Comparison of ENCODE assay signal across 14 cellular contexts in the genomic region with DNA sequence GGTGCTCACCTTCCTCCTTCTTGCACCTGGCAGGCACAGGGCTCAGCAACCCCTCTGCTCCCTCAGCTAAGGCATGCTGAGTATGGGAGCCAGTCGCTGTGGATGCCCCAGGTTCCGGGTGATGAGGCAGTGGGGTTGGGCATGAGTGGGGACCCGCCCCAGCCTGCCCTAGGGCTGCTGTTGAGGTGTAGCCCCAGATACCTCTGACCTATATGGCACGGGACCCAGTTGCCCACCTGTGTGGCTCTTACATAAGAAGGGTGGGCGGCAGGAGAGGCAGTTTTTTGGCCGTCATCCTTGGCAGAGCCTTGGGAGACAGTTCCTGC. TPM values are rescaled to one million over a fixed set of nuclear protein-coding genes. Genes with fewer than 3 reads are reported as not detected.
DNase-seq lines count a peak whose midpoint lies in the region; ATAC-seq and TF ChIP-seq lines count a peak whose summit lies in the region.
"Had no signal": no experiment of that assay in that cellular context is flagged by ENCODE, and none has a peak within 500 bp of the region (broad histone marks: within the 10 kb centered on the region; RNA-seq: fewer than 3 reads in every experiment).

No MANE protein-coding gene starts in this region.

- H4K20me1 ChIP-seq in HCT116 (ENCODE audit: insufficient read depth): no peaks in the 10 kb centered on the region
- no peaks in the 10 kb centered on the region for H4K20me1 ChIP-seq in smooth muscle cell (ENCODE audit: low read depth)

- H2AFZ ChIP-seq in HCT116 (ENCODE audit: low read depth, low read length, poor library complexity, severe bottlenecking) (no peak overlapping the region), smooth muscle cell (ENCODE audit: low read depth) (no peak overlapping the region)

- peak overlapping the region; percentile 75; the same call in 1 of the 2 replicates for H3K4me2 ChIP-seq in HCT116 (ENCODE audit: low read length)
- H3K4me2 ChIP-seq in smooth muscle cell: peak overlapping the region; percentile 72

- ATAC-seq in HCT116 (no peak), HG03175 (IDR thresholded peaks at IDR 0.05; ENCODE audit: unreplicated experiment) (no peak)

- TF ChIP-seq CTCF in HCT116 (IDR thresholded peaks at IDR 0.05 in 2 of 3, conservative IDR thresholded peaks at IDR 0.05 in 1 of 3; ENCODE audit: borderline replicate concordance in 1 of 3, insufficient read depth in 1 of 3, low read depth in 2 of 3, low read length in 2 of 3): no peak
- no peak for TF ChIP-seq CTCF in VCaP (conservative IDR thresholded peaks at IDR 0.05)
- TF ChIP-seq CTCF in smooth muscle cell (IDR thresholded peaks at IDR 0.05; ENCODE audit: borderline replicate concordance, insufficient read depth, poor library complexity, severe bottlenecking): no peak

- H3K4me3 ChIP-seq in HCT116 (replicated peaks in 1 of 2; ENCODE audit: low read depth in 1 of 2, low read length in 2 of 2) (no peak overlapping the region), smooth muscle cell (no peak overlapping the region)
- H3K4me3 ChIP-seq: HAP-1 had no signal

- peaks cover 45 to 80% of the 10 kb centered on the region in 2 experiments for H3K4me1 ChIP-seq in HCT116 (ENCODE audit: control insufficient read depth in 1 of 2, insufficient read depth in 2 of 2, low read length in 2 of 2)
- H3K4me1 ChIP-seq in smooth muscle cell (ENCODE audit: low read depth): peaks cover 4% of the 10 kb centered on the region

- POLR2A ChIA-PET in HCT116 (lab: Charles Lee): no interaction called here

- no peaks in the 10 kb centered on the region for H3K9me2 ChIP-seq in HCT116 (ENCODE audit: insufficient read depth)

- no peak for TF ChIP-seq POLR2A in HCT116 (IDR thresholded peaks at IDR 0.05; ENCODE audit: borderline replicate concordance, extremely low read depth, insufficient read depth, insufficient read length)

- H3K9me3 ChIP-seq in HCT116 (ENCODE audit: control insufficient read depth in 1 of 2, insufficient read depth in 1 of 2, low read depth in 1 of 2, low read length in 2 of 2): no peaks in the 10 kb centered on the region
- H3K9me3 ChIP-seq in smooth muscle cell (replicated peaks; ENCODE audit: low read depth): no peaks in the 10 kb centered on the region
- H3K9me3 ChIP-seq: HAP-1 had no signal

- H3K27ac ChIP-seq in HCT116 (ENCODE audit: low read depth, low read length): no peak overlapping the region
- peak overlapping the region; percentile 100; the same call in 1 of the 2 replicates for H3K27ac ChIP-seq in VCaP
- H3K27ac ChIP-seq in smooth muscle cell (ENCODE audit: low read depth): no peak overlapping the region

- DNase-seq in HCT116 (ENCODE audit: low read depth, low spot score) (no peak), islet precursor cell (peak; percentile 42), smooth muscle cell (lab: John Stamatoyannopoulos, UW; ENCODE audit: unreplicated experiment) (no peak), nucleus accumbens (lab: John Stamatoyannopoulos, UW) (no peak), COLO668 (lab: John Stamatoyannopoulos, UW; ENCODE audit: unreplicated experiment) (no peak)
- DNase-seq: Calu3, IMR-90, Kasumi-1, NCI-H2029, NCI-H524 treated with DMSO at 0.1 percent for 48 hours, Right ventricle myocardium superior had no signal

- CTCF ChIA-PET in HCT116 (lab: Charles Lee): no interaction called here

- H3K27me3 ChIP-seq in HCT116 (ENCODE audit: insufficient read depth, low read length): no peaks in the 10 kb centered on the region
- no peaks in the 10 kb centered on the region for H3K27me3 ChIP-seq in smooth muscle cell (ENCODE audit: low read depth)

- 96% methylated on average over 6 of the region's 6 CpGs for WGBS in smooth muscle cell (ENCODE audit: low lambda C conversion rate)

- H3K9ac ChIP-seq in HCT116 (ENCODE audit: low read length) (no peak overlapping the region), smooth muscle cell (ENCODE audit: low read depth) (no peak overlapping the region)

- H3K36me3 ChIP-seq in HCT116 (ENCODE audit: control insufficient read depth in 1 of 2, insufficient read depth in 2 of 2, low read length in 2 of 2): no peaks in the 10 kb centered on the region
- no peaks in the 10 kb centered on the region for H3K36me3 ChIP-seq in smooth muscle cell (ENCODE audit: low read depth)
- H3K36me3 ChIP-seq: HAP-1 had no signal

- intact Hi-C loops in HCT116 (cut with micrococcal nuclease): no loop called here

- RAD21 ChIA-PET in HCT116 (lab: Charles Lee; ENCODE audit: low non-redundant PET in 1 of 2, low total read pairs in 2 of 2, uncharacterized antibody in 2 of 2, unreplicated experiment in 2 of 2): no interaction called here

- H3K79me2 ChIP-seq in HCT116 (ENCODE audit: insufficient read depth, low read length) (no peaks in the 10 kb centered on the region), smooth muscle cell (ENCODE audit: low read depth) (no peaks in the 10 kb centered on the region)

- BruUV-seq in HCT116 (replicated peaks; lab: Mats Ljungman, UMichigan): no TSS peak

- H3F3A ChIP-seq in smooth muscle cell (ENCODE audit: low read depth): peaks cover 5% of the 10 kb centered on the region

- no peak for TF ChIP-seq RAD21 in HCT116 (IDR thresholded peaks at IDR 0.05; ENCODE audit: low read depth)

TF ChIP-seq in HCT116, 20 proteins besides CTCF, POLR2A, EP300 and RAD21:
- TF ChIP-seq EZH2 (IDR thresholded peaks at IDR 0.05): no peak
- TF ChIP-seq ZFX (IDR thresholded peaks at IDR 0.05): no peak
- no peak for TF ChIP-seq EGR1 (IDR thresholded peaks at IDR 0.05; ENCODE audit: low read depth)
- TF ChIP-seq, protein P1, sequence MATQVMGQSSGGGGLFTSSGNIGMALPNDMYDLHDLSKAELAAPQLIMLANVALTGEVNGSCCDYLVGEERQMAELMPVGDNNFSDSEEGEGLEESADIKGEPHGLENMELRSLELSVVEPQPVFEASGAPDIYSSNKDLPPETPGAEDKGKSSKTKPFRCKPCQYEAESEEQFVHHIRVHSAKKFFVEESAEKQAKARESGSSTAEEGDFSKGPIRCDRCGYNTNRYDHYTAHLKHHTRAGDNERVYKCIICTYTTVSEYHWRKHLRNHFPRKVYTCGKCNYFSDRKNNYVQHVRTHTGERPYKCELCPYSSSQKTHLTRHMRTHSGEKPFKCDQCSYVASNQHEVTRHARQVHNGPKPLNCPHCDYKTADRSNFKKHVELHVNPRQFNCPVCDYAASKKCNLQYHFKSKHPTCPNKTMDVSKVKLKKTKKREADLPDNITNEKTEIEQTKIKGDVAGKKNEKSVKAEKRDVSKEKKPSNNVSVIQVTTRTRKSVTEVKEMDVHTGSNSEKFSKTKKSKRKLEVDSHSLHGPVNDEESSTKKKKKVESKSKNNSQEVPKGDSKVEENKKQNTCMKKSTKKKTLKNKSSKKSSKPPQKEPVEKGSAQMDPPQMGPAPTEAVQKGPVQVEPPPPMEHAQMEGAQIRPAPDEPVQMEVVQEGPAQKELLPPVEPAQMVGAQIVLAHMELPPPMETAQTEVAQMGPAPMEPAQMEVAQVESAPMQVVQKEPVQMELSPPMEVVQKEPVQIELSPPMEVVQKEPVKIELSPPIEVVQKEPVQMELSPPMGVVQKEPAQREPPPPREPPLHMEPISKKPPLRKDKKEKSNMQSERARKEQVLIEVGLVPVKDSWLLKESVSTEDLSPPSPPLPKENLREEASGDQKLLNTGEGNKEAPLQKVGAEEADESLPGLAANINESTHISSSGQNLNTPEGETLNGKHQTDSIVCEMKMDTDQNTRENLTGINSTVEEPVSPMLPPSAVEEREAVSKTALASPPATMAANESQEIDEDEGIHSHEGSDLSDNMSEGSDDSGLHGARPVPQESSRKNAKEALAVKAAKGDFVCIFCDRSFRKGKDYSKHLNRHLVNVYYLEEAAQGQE (IDR thresholded peaks at IDR 0.05; ENCODE audit: low read depth): no peak
- TF ChIP-seq CBX3 (IDR thresholded peaks at IDR 0.05; ENCODE audit: low read depth): no peak
- TF ChIP-seq FOSL1 (IDR thresholded peaks at IDR 0.05; ENCODE audit: low read depth): no peak
- TF ChIP-seq, protein P2, sequence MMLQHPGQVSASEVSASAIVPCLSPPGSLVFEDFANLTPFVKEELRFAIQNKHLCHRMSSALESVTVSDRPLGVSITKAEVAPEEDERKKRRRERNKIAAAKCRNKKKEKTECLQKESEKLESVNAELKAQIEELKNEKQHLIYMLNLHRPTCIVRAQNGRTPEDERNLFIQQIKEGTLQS (IDR thresholded peaks at IDR 0.05): no peak
- TF ChIP-seq EZH2phosphoT487 (IDR thresholded peaks at IDR 0.05; ENCODE audit: borderline replicate concordance): no peak
- no peak for TF ChIP-seq SP1 (IDR thresholded peaks at IDR 0.05; ENCODE audit: low read depth)
- no peak for TF ChIP-seq SRF (IDR thresholded peaks at IDR 0.05; ENCODE audit: low read depth)

RNA-seq across cellular contexts. Expression of a gene that starts 21.0 kb away (rescaled TPM):
- 0.71 TPM for total RNA-seq in HCT116 (2021; ENCODE audit: unreplicated experiment)
- polyA plus RNA-seq in HCT116 (2012): 0.37 and 0.70 TPM in 2 replicates
- total RNA-seq in smooth muscle cell: under 0.01 TPM in 1 of 2 replicates, not detected in the other
- polyA plus RNA-seq in smooth muscle cell: 0.22 TPM in 1 of 2 replicates, not detected in the other
- total RNA-seq: IMR-90 had no signal

RNA-seq across cellular contexts. Expression of a gene that starts 51.0 kb away (rescaled TPM):
- total RNA-seq in HCT116 (2021; ENCODE audit: unreplicated experiment) (66.6 TPM), smooth muscle cell (2.7 and 3.2 TPM in 2 replicates)
- 34.6 and 39.8 TPM in 2 replicates for polyA plus RNA-seq in HCT116 (2012)
- 4.0 and 5.8 TPM in 2 replicates for polyA plus RNA-seq in smooth muscle cell

Comparison
In these comparisons a context has a peak if more than half of its experiments do, and no peak if none do; other contexts are left out.
1. RNA of a gene that starts 51.0 kb away (total RNA-seq): 66.6 TPM in HCT116 (single experiment); 2.7 to 3.2 TPM in smooth muscle cell; every median in the first group is over 10 times any median in the second.